In the genomic region with DNA sequence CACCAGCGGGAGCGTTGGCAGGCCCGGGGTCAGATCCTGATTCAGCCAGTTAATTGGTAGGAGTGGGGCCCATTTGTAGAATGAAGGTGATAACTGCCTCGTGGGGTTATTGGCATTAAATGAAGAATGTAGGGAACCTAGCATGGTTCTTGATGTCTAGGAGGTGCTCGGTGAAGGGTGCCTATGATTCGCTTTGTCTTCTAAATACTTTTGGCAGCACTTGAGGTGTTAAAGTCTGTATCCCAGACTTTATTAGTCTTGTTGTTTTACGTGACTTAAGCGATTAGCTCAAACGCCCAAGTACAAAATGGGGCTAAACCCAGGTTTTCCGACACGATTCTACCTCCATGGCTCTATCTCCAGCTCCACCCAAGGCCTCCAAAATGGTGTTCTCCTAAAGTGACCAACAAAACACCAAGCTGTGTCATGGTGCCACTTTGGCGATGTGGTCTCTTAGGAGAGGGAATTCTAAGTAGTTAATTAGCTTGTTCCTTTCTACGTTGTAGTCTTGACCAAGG, we compare ENCODE assay signal across 8 cellular contexts. TPM values are rescaled to one million over a fixed set of nuclear protein-coding genes. Genes with fewer than 3 reads are reported as not detected.
DNase-seq lines count a peak whose midpoint lies in the region; ATAC-seq and TF ChIP-seq lines count a peak whose summit lies in the region.

No MANE protein-coding gene starts in this region.

- peak overlapping the region; percentile 85 for H3K4me3 ChIP-seq in H7 (ENCODE audit: insufficient read depth, low read depth, low read length)
- H3K4me3 ChIP-seq in skeletal muscle cell (ENCODE audit: low read depth, low read length) = peak overlapping the region; percentile 54

- ATAC-seq in HG02973 (IDR thresholded peaks at IDR 0.05; ENCODE audit: unreplicated experiment) = no peak

- H3K36me3 ChIP-seq in H7 (replicated peaks; ENCODE audit: control insufficient read depth, insufficient read depth, low read length) = peaks cover 5% of the 10 kb centered on the region

- intact Hi-C loops in posterior cingulate gyrus (cut with DNase I) = loop anchor here (10.0 kb wide), 1 partner anchor 49 kb away; no protein-coding TSS in a partner anchor

- no peaks in the 10 kb centered on the region for H3K27me3 ChIP-seq in H7 (ENCODE audit: control insufficient read depth, insufficient read depth, low read length)

- peak overlapping the region; percentile 97 for H3K27ac ChIP-seq in VCaP

- TF ChIP-seq CTCF in VCaP (conservative IDR thresholded peaks at IDR 0.05) (no peak), GM20000 (IDR thresholded peaks at IDR 0.05; ENCODE audit: extremely low read depth, missing control alignments) (no peak)

- no peak for DNase-seq in H7
- DNase-seq in globus pallidus (ENCODE audit: low spot score) = peak; percentile 25
- no peak for DNase-seq in skeletal muscle cell (ENCODE audit: low read depth)
- no peak for DNase-seq in GM20000 (ENCODE audit: low spot score)
- DNase-seq in posterior cingulate gyrus = no peak
- no peak for DNase-seq in NCI-H748 treated with DMSO at 0.1 percent for 48 hours (lab: John Stamatoyannopoulos, UW)

RNA-seq across cellular contexts. Expression of gene PPP4R1, which starts 1.0 kb away (rescaled TPM):
- 76.7 and 85.8 TPM in 2 replicates for total RNA-seq in H7 (2014; rRNA removed; shearing (Covaris generic))
